11 cellular contexts compared by ENCODE assay signal in the genomic region with DNA sequence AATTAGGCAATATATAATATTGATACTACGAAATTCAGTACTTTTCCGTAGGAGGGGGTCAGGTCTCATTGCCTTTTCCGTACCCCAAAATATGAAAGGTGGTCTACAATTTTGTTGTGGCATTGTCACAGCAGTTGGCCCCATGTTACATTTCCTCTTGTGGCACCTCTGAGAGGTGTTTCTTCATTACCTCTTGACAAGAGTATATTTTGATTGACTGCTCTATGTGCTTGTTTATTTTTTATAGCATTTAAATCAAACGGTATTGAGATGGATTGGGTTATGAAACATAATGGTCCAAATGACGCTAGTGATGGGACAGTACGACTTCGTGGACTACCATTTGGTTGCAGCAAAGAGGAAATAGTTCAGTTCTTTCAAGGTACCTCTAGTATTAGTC. TPM values are rescaled to one million over a fixed set of nuclear protein-coding genes. Genes with fewer than 3 reads are reported as not detected.
DNase-seq lines count a peak whose midpoint lies in the region; ATAC-seq and TF ChIP-seq lines count a peak whose summit lies in the region.
"Had no signal": no experiment of that assay in that cellular context is flagged by ENCODE, and none has a peak within 500 bp of the region (broad histone marks: within the 10 kb centered on the region; RNA-seq: fewer than 3 reads in every experiment).

No MANE protein-coding gene starts in this region.

- H3K4me1 ChIP-seq in left ventricle myocardium inferior (peaks cover 76% of the 10 kb centered on the region), heart left ventricle (peaks cover 5 to 59% (median 49%) of the 10 kb centered on the region in 12 donors), liver (ENCODE audit: control insufficient read depth in 4 of 4, insufficient read depth in 4 of 4, low read length in 3 of 4) (peaks cover 4 to 39% (median 36%) of the 10 kb centered on the region in 4 donors), thoracic aorta (ENCODE audit: control insufficient read depth in 1 of 2, low read depth in 2 of 2) (peaks cover 36 to 44% of the 10 kb centered on the region in 2 donors)

- no peaks in the 10 kb centered on the region for H3K27me3 ChIP-seq in left ventricle myocardium inferior (ENCODE audit: low read depth)
- no peaks in the 10 kb centered on the region for H3K27me3 ChIP-seq in heart left ventricle
- H3K27me3 ChIP-seq in liver (ENCODE audit: control insufficient read depth in 4 of 4, insufficient read depth in 4 of 4, low read length in 3 of 4) = no peaks in the 10 kb centered on the region
- H3K27me3 ChIP-seq in thoracic aorta (replicated peaks; ENCODE audit: insufficient read depth) = no peaks in the 10 kb centered on the region

- peak overlapping the region; percentile 98 for H3K4me3 Mint-ChIP-seq in activated T-helper 17 cell treated with anti-CD3 and anti-CD28 coated beads, Interleukin-2, amount 50 U/mL, for 72 hours

- peak overlapping the region; percentile 100 for H3K27ac Mint-ChIP-seq in activated T-helper 17 cell treated with anti-CD3 and anti-CD28 coated beads, Interleukin-2, amount 50 U/mL, for 72 hours

- H3K4me1 Mint-ChIP-seq in activated T-helper 17 cell treated with anti-CD3 and anti-CD28 coated beads, Interleukin-2, amount 50 U/mL, for 72 hours = peaks cover 38% of the 10 kb centered on the region

- H3K4me3 ChIP-seq in left ventricle myocardium inferior (peak overlapping the region; percentile 94), heart left ventricle (peak overlapping the region in 3 of 12 donors; percentile 3 to 96 (median 21)), liver (ENCODE audit: low read depth in 1 of 3, low read length in 3 of 3) (peak overlapping the region in 1 of 3 donors; percentile 3), thoracic aorta (peak overlapping the region; percentile 79)

- H3K27ac ChIP-seq in left ventricle myocardium inferior (replicated peaks) = no peak overlapping the region
- no peak overlapping the region for H3K27ac ChIP-seq in heart left ventricle
- H3K27ac ChIP-seq in liver (ENCODE audit: low read depth in 1 of 2, low read length in 2 of 2) = no peak overlapping the region
- H3K27ac ChIP-seq in thoracic aorta = no peak overlapping the region

- H3K9me3 ChIP-seq in left ventricle myocardium inferior (replicated peaks) (no peaks in the 10 kb centered on the region), heart left ventricle (no peaks in the 10 kb centered on the region), liver (ENCODE audit: control insufficient read depth in 4 of 4, low read length in 3 of 4) (no peaks in the 10 kb centered on the region), thoracic aorta (no peaks in the 10 kb centered on the region)

- no peak for TF ChIP-seq POLR2A in heart left ventricle (IDR thresholded peaks at IDR 0.05)

- ATAC-seq in heart left ventricle = no peak
- no peak for ATAC-seq in activated T-helper 17 cell treated with anti-CD3 and anti-CD28 coated beads, Interleukin-2, amount 50 U/mL, for 72 hours (replicated peaks)
- no peak for ATAC-seq in thoracic aorta (ENCODE audit: insufficient number of reproducible peaks, low FRiP score, low read depth)
- ATAC-seq in HG02852 (IDR thresholded peaks at IDR 0.05; ENCODE audit: unreplicated experiment) = no peak
- ATAC-seq: Right ventricle myocardium inferior had no signal

- H3K36me3 ChIP-seq in left ventricle myocardium inferior (peaks cover 36% of the 10 kb centered on the region), heart left ventricle (peaks cover 0 to 47% (median 40%) of the 10 kb centered on the region in 9 donors), liver (ENCODE audit: control insufficient read depth in 4 of 4, insufficient read depth in 3 of 4, low read depth in 1 of 4, low read length in 3 of 4) (peaks cover 11 to 37% (median 34%) of the 10 kb centered on the region in 4 donors), thoracic aorta (peaks cover 27% of the 10 kb centered on the region)

- intact Hi-C loops in left ventricle myocardium inferior (cut with micrococcal nuclease) = no loop called here
- intact Hi-C loops in heart left ventricle (cut with DNase I) = loop anchor here in 6 of 10 donors (10.0 kb wide), 3 partner anchors 262 to 452 kb away; a partner anchor contains a TSS

- no peak for TF ChIP-seq RAD21 in liver (IDR thresholded peaks at IDR 0.05)

- no peaks in the 10 kb centered on the region for H3K27me3 Mint-ChIP-seq in activated T-helper 17 cell treated with anti-CD3 and anti-CD28 coated beads, Interleukin-2, amount 50 U/mL, for 72 hours

- no peak overlapping the region for H3K9ac ChIP-seq in liver (ENCODE audit: low read depth in 1 of 2, low read length in 2 of 2)

- TF ChIP-seq CTCF in left ventricle myocardium inferior (IDR thresholded peaks at IDR 0.05; ENCODE audit: borderline replicate concordance) = no peak
- TF ChIP-seq CTCF in heart left ventricle (IDR thresholded peaks at IDR 0.05) = no peak
- TF ChIP-seq CTCF in liver (IDR thresholded peaks at IDR 0.05; ENCODE audit: low read depth, low read length, missing input control) = no peak
- no peak for TF ChIP-seq CTCF in thoracic aorta (IDR thresholded peaks at IDR 0.05)

- DNase-seq in left ventricle myocardium inferior (no peak), heart left ventricle (no peak), thoracic aorta (ENCODE audit: low spot score) (no peak), amygdala (lab: John Stamatoyannopoulos, UW) (no peak), inferior parietal cortex (ENCODE audit: extremely low spot score) (no peak)
- DNase-seq: NCI-H2171 treated with DMSO at 0.1 percent for 48 hours, substantia nigra had no signal

- WGBS in heart left ventricle, 4 donors = 67 to 73% (median 70%) methylated on average over 7 of the region's 7 CpGs
- WGBS in liver = 52% methylated on average over 7 of the region's 7 CpGs

- H3K36me3 Mint-ChIP-seq in activated T-helper 17 cell treated with anti-CD3 and anti-CD28 coated beads, Interleukin-2, amount 50 U/mL, for 72 hours (ENCODE audit: low read depth) = peaks cover 100% of the 10 kb centered on the region

- no peaks in the 10 kb centered on the region for H3K9me3 Mint-ChIP-seq in activated T-helper 17 cell treated with anti-CD3 and anti-CD28 coated beads, Interleukin-2, amount 50 U/mL, for 72 hours

TF ChIP-seq in liver, 16 proteins besides CTCF, POLR2A, EP300 and RAD21:
- TF ChIP-seq, protein P1, sequence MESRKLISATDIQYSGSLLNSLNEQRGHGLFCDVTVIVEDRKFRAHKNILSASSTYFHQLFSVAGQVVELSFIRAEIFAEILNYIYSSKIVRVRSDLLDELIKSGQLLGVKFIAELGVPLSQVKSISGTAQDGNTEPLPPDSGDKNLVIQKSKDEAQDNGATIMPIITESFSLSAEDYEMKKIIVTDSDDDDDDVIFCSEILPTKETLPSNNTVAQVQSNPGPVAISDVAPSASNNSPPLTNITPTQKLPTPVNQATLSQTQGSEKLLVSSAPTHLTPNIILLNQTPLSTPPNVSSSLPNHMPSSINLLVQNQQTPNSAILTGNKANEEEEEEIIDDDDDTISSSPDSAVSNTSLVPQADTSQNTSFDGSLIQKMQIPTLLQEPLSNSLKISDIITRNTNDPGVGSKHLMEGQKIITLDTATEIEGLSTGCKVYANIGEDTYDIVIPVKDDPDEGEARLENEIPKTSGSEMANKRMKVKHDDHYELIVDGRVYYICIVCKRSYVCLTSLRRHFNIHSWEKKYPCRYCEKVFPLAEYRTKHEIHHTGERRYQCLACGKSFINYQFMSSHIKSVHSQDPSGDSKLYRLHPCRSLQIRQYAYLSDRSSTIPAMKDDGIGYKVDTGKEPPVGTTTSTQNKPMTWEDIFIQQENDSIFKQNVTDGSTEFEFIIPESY (IDR thresholded peaks at IDR 0.05) = peak; percentile 2
- no peak for TF ChIP-seq NR2F2 (IDR thresholded peaks at IDR 0.05)

RNA-seq across cellular contexts. Expression of a gene that starts 4.2 kb away (rescaled TPM):
- total RNA-seq in left ventricle myocardium inferior = 5.1 TPM
- 1 to 10 TPM; 2.1 to 9.4 (median 6.2) TPM for total RNA-seq in heart left ventricle
- 1 to 10 TPM; 1.4 to 1.7 TPM for polyA plus RNA-seq in heart left ventricle
- total RNA-seq in activated T-helper 17 cell treated with anti-CD3 and anti-CD28 coated beads, Interleukin-2, amount 50 U/mL, for 72 hours = under 1 TPM; 0.58 to 0.69 TPM
- total RNA-seq in liver = 100 to 1,000 TPM; 106 to 175 TPM
- 100 to 1,000 TPM in 1 of 2 donors, 10 to 100 TPM in 1; 63.3 to 101 TPM for polyA plus RNA-seq in liver
- 1 to 10 TPM; 8.0 to 9.5 TPM for total RNA-seq in thoracic aorta

RNA-seq across cellular contexts. Expression of a gene that starts 5.1 kb away (rescaled TPM):
- 138 TPM for total RNA-seq in left ventricle myocardium inferior
- 100 to 1,000 TPM in 2 of 9 donors, 10 to 100 TPM in 7; 23.7 to 130 (median 83.1) TPM for total RNA-seq in heart left ventricle
- polyA plus RNA-seq in heart left ventricle = 100 to 1,000 TPM in 1 of 2 donors, 10 to 100 TPM in 1; 91.7 to 140 TPM
- total RNA-seq in activated T-helper 17 cell treated with anti-CD3 and anti-CD28 coated beads, Interleukin-2, amount 50 U/mL, for 72 hours = 100 to 1,000 TPM; 113 to 133 TPM
- 10 to 100 TPM; 24.5 to 32.7 TPM for total RNA-seq in liver
- polyA plus RNA-seq in liver = 10 to 100 TPM; 18.2 to 38.4 TPM
- total RNA-seq in thoracic aorta = 10 to 100 TPM; 47.1 to 68.7 TPM

Comparison
In these comparisons a context has a peak if more than half of its experiments do, and no peak if none do; other contexts are left out.
1. RNA of a gene that starts 4.2 kb away (total RNA-seq): 106 to 175 TPM in liver; 8.0 to 9.5 TPM in thoracic aorta, 2.1 to 9.4 TPM in heart left ventricle, 5.1 TPM in left ventricle myocardium inferior (single experiment) and 0.58 to 0.69 TPM in activated T-helper 17 cell treated with anti-CD3 and anti-CD28 coated beads, Interleukin-2, amount 50 U/mL, for 72 hours; every median in the first group is over 10 times any median in the second.